In the genomic region with DNA sequence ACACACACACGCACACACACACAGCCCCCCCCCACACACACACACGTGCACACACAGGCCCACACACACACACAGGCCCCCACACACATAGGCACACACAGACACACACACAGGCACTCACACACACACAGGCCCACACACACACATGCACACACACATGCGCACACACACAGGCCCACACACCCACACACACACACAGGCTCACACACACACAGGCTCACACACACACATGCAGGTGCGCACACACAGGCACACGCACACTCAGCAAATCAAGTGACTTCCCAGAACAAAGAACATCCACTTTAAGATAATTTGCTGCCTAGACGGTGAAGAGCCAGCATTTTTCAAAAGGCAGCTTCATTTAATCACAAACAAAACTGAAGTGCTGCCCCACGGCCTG, we compare ENCODE assay signal across 23 cellular contexts.
DNase-seq lines count a peak whose midpoint lies in the region; ATAC-seq and TF ChIP-seq lines count a peak whose summit lies in the region.
"Had no signal": no experiment of that assay in that cellular context is flagged by ENCODE, and none has a peak within 500 bp of the region (broad histone marks: within the 10 kb centered on the region; RNA-seq: fewer than 3 reads in every experiment).

No MANE protein-coding gene starts in this region.

- H3K27me3 Mint-ChIP-seq in brain = no peaks in the 10 kb centered on the region
- H3K27me3 Mint-ChIP-seq in stimulated activated memory B cell treated with anti-CD40 and anti-IgM and Interleukin-4, amounts not matched to agents 10 μg/mL and 1 μg/mL and 100 μg/mL, for 72 hours = peaks cover 20% of the 10 kb centered on the region
- H3K27me3 Mint-ChIP-seq: activated CD4-positive, alpha-beta memory T cell treated with anti-CD3 and anti-CD28 coated beads for 36 hours; activated naive CD4-positive, alpha-beta T cell treated with anti-CD3 and anti-CD28 coated beads, Interleukin-2, amount 50 U/mL, for 24 hours; activated T-helper 17 cell treated with anti-CD3 and anti-CD28 coated beads, Interleukin-2, amount 50 U/mL, for 72 hours; T-cell had no signal

- H3K9me3 Mint-ChIP-seq in brain = peaks cover 0 to 5% (median 0%) of the 10 kb centered on the region in 5 experiments
- no peaks in the 10 kb centered on the region for H3K9me3 Mint-ChIP-seq in stimulated activated memory B cell treated with anti-CD40 and anti-IgM and Interleukin-4, amounts not matched to agents 10 μg/mL and 1 μg/mL and 100 μg/mL, for 72 hours
- no peaks in the 10 kb centered on the region for H3K9me3 Mint-ChIP-seq in stimulated activated effector memory CD8-positive, alpha-beta T cell treated with anti-CD3 and anti-CD28 coated beads, Interleukin-12 subunit alpha, Interleukin-12 subunit beta, amount 100 ng/mL, for 72 hours
- H3K9me3 Mint-ChIP-seq: activated CD4-positive, alpha-beta memory T cell treated with anti-CD3 and anti-CD28 coated beads for 36 hours; activated naive CD4-positive, alpha-beta T cell treated with anti-CD3 and anti-CD28 coated beads, Interleukin-2, amount 50 U/mL, for 24 hours; activated T-helper 17 cell treated with anti-CD3 and anti-CD28 coated beads, Interleukin-2, amount 50 U/mL, for 72 hours; mesothelial cell of epicardium; naive thymus-derived CD8-positive, alpha-beta T cell; T-cell had no signal

- peaks cover 8% of the 10 kb centered on the region for H3K4me1 Mint-ChIP-seq in brain
- peaks cover 16% of the 10 kb centered on the region for H3K4me1 Mint-ChIP-seq in stimulated activated memory B cell treated with anti-CD40 and anti-IgM and Interleukin-4, amounts not matched to agents 10 μg/mL and 1 μg/mL and 100 μg/mL, for 72 hours
- H3K4me1 Mint-ChIP-seq in stimulated activated effector memory CD8-positive, alpha-beta T cell treated with anti-CD3 and anti-CD28 coated beads, Interleukin-12 subunit alpha, Interleukin-12 subunit beta, amount 100 ng/mL, for 72 hours = no peaks in the 10 kb centered on the region
- H3K4me1 Mint-ChIP-seq: activated naive CD4-positive, alpha-beta T cell treated with anti-CD3 and anti-CD28 coated beads, Interleukin-2, amount 50 U/mL, for 24 hours; activated T-helper 17 cell treated with anti-CD3 and anti-CD28 coated beads, Interleukin-2, amount 50 U/mL, for 72 hours; mesothelial cell of epicardium had no signal

- DNase-seq in NCI-H748 (lab: John Stamatoyannopoulos, UW; ENCODE audit: unreplicated experiment) = peak; percentile 63
- DNase-seq in NCI-H748 treated with DMSO at 0.1 percent for 48 hours (lab: John Stamatoyannopoulos, UW) = no peak
- DNase-seq in M059J (ENCODE audit: low read depth) = peak; percentile 15
- DNase-seq in stimulated activated effector memory CD8-positive, alpha-beta T cell treated with anti-CD3 and anti-CD28 coated beads, Interleukin-12 subunit alpha, Interleukin-12 subunit beta, amount 100 ng/mL, for 72 hours (ENCODE audit: low spot score in 2 of 2) = no peak
- DNase-seq in A172 (ENCODE audit: low spot score) = no peak
- DNase-seq: activated CD4-positive, alpha-beta memory T cell treated with anti-CD3 and anti-CD28 coated beads for 36 hours; activated CD8-positive, alpha-beta memory T cell treated with anti-CD3 and anti-CD28 coated beads, Interleukin-2, amount 50 U/mL, for 4 hours; amygdala; GOT3; islet precursor cell; naive thymus-derived CD8-positive, alpha-beta T cell; NCI-H2171; NCI-H526 treated with DMSO at 0.1 percent for 48 hours; retina; stimulated activated CD4-positive, alpha-beta T cell treated with anti-CD3 and anti-CD28 coated beads, Interleukin-1b, Interleukin-23, amount 100 ng/mL, for 48 hours; stimulated activated CD8-positive, alpha-beta memory T cell treated with anti-CD3 and anti-CD28 coated beads, Interleukin-4, amount 100 ng/mL, for 48 hours; T-cell had no signal

- no peaks in the 10 kb centered on the region for H3K36me3 Mint-ChIP-seq in brain
- no peaks in the 10 kb centered on the region for H3K36me3 Mint-ChIP-seq in stimulated activated memory B cell treated with anti-CD40 and anti-IgM and Interleukin-4, amounts not matched to agents 10 μg/mL and 1 μg/mL and 100 μg/mL, for 72 hours
- no peaks in the 10 kb centered on the region for H3K36me3 Mint-ChIP-seq in stimulated activated effector memory CD8-positive, alpha-beta T cell treated with anti-CD3 and anti-CD28 coated beads, Interleukin-12 subunit alpha, Interleukin-12 subunit beta, amount 100 ng/mL, for 72 hours
- H3K36me3 Mint-ChIP-seq: activated CD4-positive, alpha-beta memory T cell treated with anti-CD3 and anti-CD28 coated beads for 36 hours; activated naive CD4-positive, alpha-beta T cell treated with anti-CD3 and anti-CD28 coated beads, Interleukin-2, amount 50 U/mL, for 24 hours; mesothelial cell of epicardium; naive thymus-derived CD8-positive, alpha-beta T cell; T-cell had no signal

- peak overlapping the region in 1 of 5 experiments; percentile 28 for H3K4me3 Mint-ChIP-seq in brain
- no peak overlapping the region for H3K4me3 Mint-ChIP-seq in stimulated activated memory B cell treated with anti-CD40 and anti-IgM and Interleukin-4, amounts not matched to agents 10 μg/mL and 1 μg/mL and 100 μg/mL, for 72 hours
- no peak overlapping the region for H3K4me3 Mint-ChIP-seq in stimulated activated effector memory CD8-positive, alpha-beta T cell treated with anti-CD3 and anti-CD28 coated beads, Interleukin-12 subunit alpha, Interleukin-12 subunit beta, amount 100 ng/mL, for 72 hours
- H3K4me3 Mint-ChIP-seq: activated CD4-positive, alpha-beta memory T cell treated with anti-CD3 and anti-CD28 coated beads for 36 hours; activated naive CD4-positive, alpha-beta T cell treated with anti-CD3 and anti-CD28 coated beads, Interleukin-2, amount 50 U/mL, for 24 hours; activated T-helper 17 cell treated with anti-CD3 and anti-CD28 coated beads, Interleukin-2, amount 50 U/mL, for 72 hours; mesothelial cell of epicardium; T-cell had no signal

- no peak for ATAC-seq in stimulated activated memory B cell treated with anti-CD40 and anti-IgM and Interleukin-4, amounts not matched to agents 10 μg/mL and 1 μg/mL and 100 μg/mL, for 72 hours
- no peak for ATAC-seq in stimulated activated effector memory CD8-positive, alpha-beta T cell treated with anti-CD3 and anti-CD28 coated beads, Interleukin-12 subunit alpha, Interleukin-12 subunit beta, amount 100 ng/mL, for 72 hours
- ATAC-seq: activated T-helper 17 cell treated with anti-CD3 and anti-CD28 coated beads, Interleukin-2, amount 50 U/mL, for 72 hours; naive thymus-derived CD8-positive, alpha-beta T cell; pancreas; T-cell had no signal

- peak overlapping the region; percentile 57 to 97 (median 89) for H3K27ac Mint-ChIP-seq in brain
- peak overlapping the region; percentile 46 for H3K27ac Mint-ChIP-seq in stimulated activated memory B cell treated with anti-CD40 and anti-IgM and Interleukin-4, amounts not matched to agents 10 μg/mL and 1 μg/mL and 100 μg/mL, for 72 hours
- H3K27ac Mint-ChIP-seq in stimulated activated effector memory CD8-positive, alpha-beta T cell treated with anti-CD3 and anti-CD28 coated beads, Interleukin-12 subunit alpha, Interleukin-12 subunit beta, amount 100 ng/mL, for 72 hours = no peak overlapping the region
- H3K27ac Mint-ChIP-seq: activated CD4-positive, alpha-beta memory T cell treated with anti-CD3 and anti-CD28 coated beads for 36 hours; activated naive CD4-positive, alpha-beta T cell treated with anti-CD3 and anti-CD28 coated beads, Interleukin-2, amount 50 U/mL, for 24 hours; activated T-helper 17 cell treated with anti-CD3 and anti-CD28 coated beads, Interleukin-2, amount 50 U/mL, for 72 hours; mesothelial cell of epicardium; T-cell had no signal

- no peak for TF ChIP-seq CTCF in brain (conservative IDR thresholded peaks at IDR 0.05)

Comparison
In these comparisons a context has a peak if more than half of its experiments do, and no peak if none do; other contexts are left out.
1. DNase-seq: peak in NCI-H748 (single experiment) and M059J (single experiment); none in NCI-H748 treated with DMSO at 0.1 percent for 48 hours (single experiment), stimulated activated effector memory CD8-positive, alpha-beta T cell treated with anti-CD3 and anti-CD28 coated beads, Interleukin-12 subunit alpha, Interleukin-12 subunit beta, amount 100 ng/mL, for 72 hours (0 of 2) and A172 (single experiment).